In the genomic region with DNA sequence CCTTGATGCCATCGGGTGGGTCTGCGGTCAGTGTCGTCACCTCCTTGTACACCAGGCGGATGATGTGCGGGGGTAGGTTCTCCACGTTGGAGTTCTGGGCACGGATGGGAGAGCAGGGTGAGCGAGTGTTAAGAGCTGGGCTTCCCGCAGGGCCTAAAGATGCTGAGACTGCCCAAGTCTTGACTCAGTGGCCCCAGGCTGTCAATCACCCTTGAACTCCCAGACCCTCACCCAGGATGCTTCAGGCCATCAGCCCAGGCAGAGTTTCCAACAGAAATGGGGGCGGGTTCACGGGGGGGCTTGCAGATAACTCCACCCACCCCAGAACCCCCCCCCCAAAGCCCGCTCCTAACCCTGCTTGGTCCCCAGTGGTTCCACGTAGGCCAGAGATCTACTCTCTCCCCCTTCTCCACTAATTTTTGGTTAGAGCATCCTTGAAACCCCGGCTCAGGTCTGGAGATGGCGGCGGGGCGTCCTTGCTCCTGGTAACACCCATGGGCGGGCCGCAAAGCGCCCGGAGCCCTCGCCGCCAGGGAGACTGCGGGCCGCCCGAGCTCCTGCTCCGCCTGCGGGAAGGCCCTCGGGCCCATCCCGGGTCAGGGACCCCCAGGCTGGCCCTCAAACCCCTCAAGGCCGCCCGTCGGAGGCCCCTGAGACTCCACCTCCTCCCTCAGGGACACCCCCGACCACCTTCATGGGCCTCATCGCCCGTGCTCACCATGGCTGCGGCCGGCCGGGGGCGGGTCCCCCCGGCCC, we compare ENCODE assay signal across 8 cellular contexts. TPM values are rescaled to one million over a fixed set of nuclear protein-coding genes. Genes with fewer than 3 reads are reported as not detected.
DNase-seq lines count a peak whose midpoint lies in the region; ATAC-seq and TF ChIP-seq lines count a peak whose summit lies in the region.

No MANE protein-coding gene starts in this region.

- no peak for TF ChIP-seq EP300 in transverse colon (IDR thresholded peaks at IDR 0.05; ENCODE audit: low read depth)

- H3K79me1 ChIP-seq in mesendoderm (ENCODE audit: low read length): peaks cover 19% of the 10 kb centered on the region

- H3K27me3 ChIP-seq in duodenal mucosa (ENCODE audit: control insufficient read depth in 1 of 2, insufficient read depth in 2 of 2, low read length in 2 of 2) (no peaks in the 10 kb centered on the region), mesendoderm (ENCODE audit: insufficient read depth, low read length, poor library complexity) (no peaks in the 10 kb centered on the region), transverse colon (no peaks in the 10 kb centered on the region)

- in situ Hi-C loops in transverse colon (cut with MboI; ENCODE audit: low pct_ligation_motif_present in 1 of 4, low pct_unique_long_range_greater_than_20kb in 1 of 4, low sequenced_read_pairs in 3 of 4): loop anchor here in 2 of 4 donors (25.0 kb wide), 1 partner anchor 120 kb away; a partner anchor contains a TSS
- in situ Hi-C loops in KBM-7 (cut with MboI; ENCODE audit: low pct_unique_long_range_greater_than_20kb, low sequenced_read_pairs): no loop called here

- H2BK15ac ChIP-seq in mesendoderm (replicated peaks; ENCODE audit: low read depth): no peak overlapping the region

- peak overlapping the region; percentile 85 for H3K4ac ChIP-seq in mesendoderm (ENCODE audit: low read depth, low read length)

- H3K56ac ChIP-seq in mesendoderm (ENCODE audit: low read length): peak overlapping the region; percentile 93

- H2BK5ac ChIP-seq in mesendoderm (ENCODE audit: low read length): no peak overlapping the region

- DNase-seq in DMS53 (lab: John Stamatoyannopoulos, UW) (peak; percentile 60), DMS53 treated with DMSO at 0.1 percent for 48 hours (lab: John Stamatoyannopoulos, UW; ENCODE audit: unreplicated experiment) (no peak), SK-N-MC (ENCODE audit: low read depth, low spot score) (no peak), mesendoderm (no peak), transverse colon (peak; percentile 51), KBM-7 (no peak)

- no peak overlapping the region for H4K5ac ChIP-seq in mesendoderm (ENCODE audit: low read length)

- H3K79me2 ChIP-seq in mesendoderm (ENCODE audit: control insufficient read depth, insufficient read depth, low read length): peaks cover 28% of the 10 kb centered on the region

- no peak overlapping the region for H2AK5ac ChIP-seq in mesendoderm (ENCODE audit: low read length)

- ATAC-seq in HG02623 (IDR thresholded peaks at IDR 0.05; ENCODE audit: unreplicated experiment): peak; percentile 6

- TF ChIP-seq POLR2A in transverse colon (IDR thresholded peaks at IDR 0.05): no peak

- H3K27ac ChIP-seq in SK-N-MC: peak overlapping the region; percentile 100
- H3K27ac ChIP-seq in duodenal mucosa (ENCODE audit: low read depth, low read length): peak overlapping the region; percentile 99
- H3K27ac ChIP-seq in mesendoderm (ENCODE audit: low read depth, low read length): peak overlapping the region; percentile 98
- peak overlapping the region; percentile 97 to 100 (median 98) for H3K27ac ChIP-seq in transverse colon

- no peak overlapping the region for H4K8ac ChIP-seq in mesendoderm (ENCODE audit: low read depth, low read length)

- peak overlapping the region; percentile 98 for H3K18ac ChIP-seq in mesendoderm (ENCODE audit: low read length)

- H3K4me1 ChIP-seq in duodenal mucosa (ENCODE audit: control insufficient read depth in 1 of 2, insufficient read depth in 2 of 2, low read length in 2 of 2) (peaks cover 15 to 22% of the 10 kb centered on the region in 2 donors), mesendoderm (ENCODE audit: control insufficient read depth, low read depth, low read length) (peaks cover 10% of the 10 kb centered on the region), transverse colon (peaks cover 0 to 27% (median 21%) of the 10 kb centered on the region in 4 donors)

- H3K4me3 ChIP-seq in SK-N-MC (peak overlapping the region; percentile 97), duodenal mucosa (ENCODE audit: low read depth in 1 of 2, low read length in 2 of 2) (peak overlapping the region; percentile 78 to 79), mesendoderm (ENCODE audit: low read length) (peak overlapping the region; percentile 91), transverse colon (peak overlapping the region; percentile 97 to 100 (median 99))

- H2BK120ac ChIP-seq in mesendoderm (ENCODE audit: low read depth, low read length): peak overlapping the region; percentile 52

- TF ChIP-seq CTCF in transverse colon (IDR thresholded peaks at IDR 0.05): no peak

- peak overlapping the region; percentile 3 for H3K4me2 ChIP-seq in mesendoderm (ENCODE audit: low read length)

- intact Hi-C loops in transverse colon (cut with DNase I; ENCODE audit: low total_unique reads): loop anchor here (2.0 kb wide), 1 partner anchor 66 kb away; no protein-coding TSS in a partner anchor

- H3K9ac ChIP-seq in SK-N-MC (ENCODE audit: insufficient read length) (peak overlapping the region; percentile 99), duodenal mucosa (ENCODE audit: low read depth in 1 of 2, low read length in 2 of 2) (peak overlapping the region; percentile 63 to 71), mesendoderm (ENCODE audit: low read length) (peak overlapping the region; percentile 97)

- H3K23ac ChIP-seq in mesendoderm (ENCODE audit: low read length): peak overlapping the region; percentile 91

- H3K9me3 ChIP-seq in SK-N-MC (ENCODE audit: low read depth, low read length) (no peaks in the 10 kb centered on the region), duodenal mucosa (ENCODE audit: control insufficient read depth in 1 of 2, low read length in 2 of 2) (no peaks in the 10 kb centered on the region), transverse colon (no peaks in the 10 kb centered on the region)

- peaks cover 43% of the 10 kb centered on the region for H3K36me3 ChIP-seq in SK-N-MC (ENCODE audit: insufficient read depth, low read length)
- H3K36me3 ChIP-seq in duodenal mucosa (ENCODE audit: control insufficient read depth in 1 of 2, insufficient read depth in 2 of 2, low read length in 2 of 2): peaks cover 21 to 33% of the 10 kb centered on the region in 2 donors
- peaks cover 13% of the 10 kb centered on the region for H3K36me3 ChIP-seq in mesendoderm (ENCODE audit: control insufficient read depth, insufficient read depth, low read length)
- H3K36me3 ChIP-seq in transverse colon: peaks cover 0 to 7% (median 0%) of the 10 kb centered on the region in 4 donors

- WGBS in mesendoderm (ENCODE audit: extremely low coverage, insufficient coverage, low lambda C conversion rate): no CpG with 5 or more reads among the region's 41 CpGs
- WGBS in transverse colon (ENCODE audit: low coverage in 1 of 2), 2 donors: 30 to 61% methylated on average over 8 to 18 of the region's 41 CpGs

RNA-seq across cellular contexts. Expression of a gene that starts 0.5 kb away (rescaled TPM):
- polyA plus RNA-seq in mesendoderm (2013, experiment 1 of 2): 217 TPM
- 221 TPM for polyA plus RNA-seq in mesendoderm (2013, experiment 2 of 2)
- total RNA-seq in transverse colon: 10 to 100 TPM; 12.4 to 40.8 (median 18.1) TPM

RNA-seq across cellular contexts. Expression of a gene that starts 21.3 kb away (rescaled TPM):
- polyA plus RNA-seq in mesendoderm (2013, experiment 1 of 2): 2,426 TPM
- 2,495 TPM for polyA plus RNA-seq in mesendoderm (2013, experiment 2 of 2)
- total RNA-seq in transverse colon: 100 to 1,000 TPM; 448 to 648 (median 605) TPM

RNA-seq across cellular contexts. Expression of a gene that starts 23.0 kb away (rescaled TPM):
- polyA plus RNA-seq in mesendoderm (2013, experiment 1 of 2): 0.66 TPM
- polyA plus RNA-seq in mesendoderm (2013, experiment 2 of 2): 0.53 TPM
- total RNA-seq in transverse colon: 100 to 1,000 TPM in 1 of 4 donors, 10 to 100 TPM in 3; 12.0 to 199 (median 42.5) TPM

RNA-seq across cellular contexts. Expression of a gene that starts 30.4 kb away (rescaled TPM):
- polyA plus RNA-seq in mesendoderm (2013, experiment 1 of 2): not detected
- polyA plus RNA-seq in mesendoderm (2013, experiment 2 of 2): 0.08 TPM
- not detected for total RNA-seq in transverse colon

RNA-seq across cellular contexts. Expression of a gene that starts 36.1 kb away (rescaled TPM):
- 0.06 TPM for polyA plus RNA-seq in mesendoderm (2013, experiment 1 of 2)
- 0.04 TPM for polyA plus RNA-seq in mesendoderm (2013, experiment 2 of 2)
- under 1 TPM in 1 of 4 donors, not detected in 3; 0.75 TPM for total RNA-seq in transverse colon

Comparison
In these comparisons a context has a peak if more than half of its experiments do, and no peak if none do; other contexts are left out.
1. DNase-seq: peak in DMS53 (single experiment) and transverse colon (single experiment); none in DMS53 treated with DMSO at 0.1 percent for 48 hours (single experiment), SK-N-MC (single experiment), mesendoderm (single experiment) and KBM-7 (single experiment).
2. Peak in every context shown above with its lines, with median percentiles within 50 percentile points of each other: H3K27ac ChIP-seq, H3K4me3 ChIP-seq and H3K9ac ChIP-seq.